Comparison of ENCODE assay signal across 34 cellular contexts in genomic region chr6:141388666-141389065, GRCh38.
"Had no signal": no experiment of that assay in that cellular context is flagged by ENCODE, and none has a peak within 500 bp of the region (broad histone marks: within the 10 kb centered on the region; RNA-seq: fewer than 3 reads in every experiment).

No MANE protein-coding gene starts in this region.

- H3K4me3 Mint-ChIP-seq: activated CD4-positive, alpha-beta T cell treated with anti-CD3 and anti-CD28 coated beads for 36 hours; activated naive CD8-positive, alpha-beta T cell; activated T-cell treated with anti-CD3 and anti-CD28 coated beads, Interleukin-2, amount 50 U/mL, for 72 hours; central memory CD8-positive, alpha-beta T cell; dendritic cell treated with granulocyte-macrophage colony-stimulating factor and Interleukin-4, amounts not matched to agents 40 ng/mL and 50 ng/mL, for 4 days; immature natural killer cell; mesothelial cell of epicardium; naive thymus-derived CD4-positive, alpha-beta T cell; stimulated activated effector memory CD8-positive, alpha-beta T cell treated with anti-CD3 and anti-CD28 coated beads, Interleukin-12 subunit alpha, Interleukin-12 subunit beta, amount 100 ng/mL, for 72 hours; stimulated activated naive CD8-positive, alpha-beta T cell treated with anti-CD3 and anti-CD28 coated beads, Interleukin-15, amount 100 ng/mL, for 72 hours; T-helper 2 cell treated with Interferon-gamma antibody and Interleukin-4, amounts not matched to agents 5 μg/mL and 100 μg/mL, for 36 hours; type B pancreatic cell had no signal

- ATAC-seq: activated CD4-positive, alpha-beta T cell treated with anti-CD3 and anti-CD28 coated beads for 36 hours; activated T-cell treated with anti-CD3 and anti-CD28 coated beads, Interleukin-2, amount 50 U/mL, for 72 hours; foreskin keratinocyte; heart left ventricle; left colon; naive thymus-derived CD4-positive, alpha-beta T cell; pancreas; sciatic nerve; stimulated activated effector memory CD8-positive, alpha-beta T cell treated with anti-CD3 and anti-CD28 coated beads, Interleukin-12 subunit alpha, Interleukin-12 subunit beta, amount 100 ng/mL, for 72 hours; stimulated activated naive CD8-positive, alpha-beta T cell treated with anti-CD3 and anti-CD28 coated beads, Interleukin-15, amount 100 ng/mL, for 72 hours had no signal

- H3K9me3 ChIP-seq: esophagus muscularis mucosa, heart left ventricle, pancreas, prostate gland, uterus had no signal

- H3K4me1 ChIP-seq: esophagus muscularis mucosa, foreskin keratinocyte, heart left ventricle, pancreas, prostate gland, uterus had no signal

- H3K27me3 ChIP-seq: esophagus muscularis mucosa, foreskin keratinocyte, heart left ventricle, pancreas, uterus had no signal

- H3K27ac ChIP-seq: esophagus muscularis mucosa, foreskin keratinocyte, heart left ventricle, pancreas, prostate gland, skin epidermis, uterus had no signal

- H3K27me3 Mint-ChIP-seq: dendritic cell treated with granulocyte-macrophage colony-stimulating factor and Interleukin-4, amounts not matched to agents 40 ng/mL and 50 ng/mL, for 4 days; naive thymus-derived CD4-positive, alpha-beta T cell; stimulated activated naive CD8-positive, alpha-beta T cell treated with anti-CD3 and anti-CD28 coated beads, Interleukin-15, amount 100 ng/mL, for 72 hours; type B pancreatic cell had no signal

- H3K4me1 Mint-ChIP-seq: activated CD4-positive, alpha-beta T cell treated with anti-CD3 and anti-CD28 coated beads for 36 hours; central memory CD8-positive, alpha-beta T cell; immature natural killer cell; mesothelial cell of epicardium; naive thymus-derived CD4-positive, alpha-beta T cell; stimulated activated effector memory CD8-positive, alpha-beta T cell treated with anti-CD3 and anti-CD28 coated beads, Interleukin-12 subunit alpha, Interleukin-12 subunit beta, amount 100 ng/mL, for 72 hours; stimulated activated naive CD8-positive, alpha-beta T cell treated with anti-CD3 and anti-CD28 coated beads, Interleukin-15, amount 100 ng/mL, for 72 hours had no signal

- H3K27ac Mint-ChIP-seq: activated CD4-positive, alpha-beta T cell treated with anti-CD3 and anti-CD28 coated beads for 36 hours; activated naive CD8-positive, alpha-beta T cell; activated T-cell treated with anti-CD3 and anti-CD28 coated beads, Interleukin-2, amount 50 U/mL, for 72 hours; dendritic cell treated with granulocyte-macrophage colony-stimulating factor and Interleukin-4, amounts not matched to agents 40 ng/mL and 50 ng/mL, for 4 days; immature natural killer cell; mesothelial cell of epicardium; naive thymus-derived CD4-positive, alpha-beta T cell; stimulated activated effector memory CD8-positive, alpha-beta T cell treated with anti-CD3 and anti-CD28 coated beads, Interleukin-12 subunit alpha, Interleukin-12 subunit beta, amount 100 ng/mL, for 72 hours; T-helper 2 cell treated with Interferon-gamma antibody and Interleukin-4, amounts not matched to agents 5 μg/mL and 100 μg/mL, for 36 hours; type B pancreatic cell had no signal

- DNase-seq: activated CD4-positive, alpha-beta T cell treated with anti-CD3 and anti-CD28 coated beads for 36 hours; activated CD4-positive, alpha-beta T cell treated with anti-CD3 and anti-CD28 coated beads, Interleukin-2, amount 50 U/mL, for 4 hours; activated CD4-positive, CD25-positive, alpha-beta regulatory T cell; activated naive CD4-positive, alpha-beta T cell treated with Interleukin-2 at 50 U/mL for 16 hours; activated T-cell treated with anti-CD3 and anti-CD28 coated beads for 4 hours; activated T-cell treated with anti-CD3 and anti-CD28 coated beads, Interleukin-2, amount 50 U/mL, for 72 hours; anterior cingulate cortex; foreskin keratinocyte; heart left ventricle; hypothalamus; immature natural killer cell; kidney; left colon; mammary epithelial cell; naive thymus-derived CD4-positive, alpha-beta T cell; nucleus accumbens; pancreas; retina; stimulated activated CD4-positive, alpha-beta T cell treated with anti-CD3 and anti-CD28 coated beads, Interleukin-12 subunit alpha, Interleukin-12 subunit beta, amount 100 ng/mL, for 4 hours; stimulated activated CD4-positive, alpha-beta T cell treated with anti-CD3 and anti-CD28 coated beads, Interleukin-4, amount 100 ng/mL, for 24 hours; stimulated activated naive CD8-positive, alpha-beta T cell treated with anti-CD3 and anti-CD28 coated beads, Interleukin-15, amount 100 ng/mL, for 72 hours; substantia nigra; uterus had no signal

- H3K36me3 Mint-ChIP-seq: activated naive CD8-positive, alpha-beta T cell; immature natural killer cell; mesothelial cell of epicardium; stimulated activated effector memory CD8-positive, alpha-beta T cell treated with anti-CD3 and anti-CD28 coated beads, Interleukin-12 subunit alpha, Interleukin-12 subunit beta, amount 100 ng/mL, for 72 hours; type B pancreatic cell had no signal

- H3K36me3 ChIP-seq: esophagus muscularis mucosa, heart left ventricle, pancreas, prostate gland, uterus had no signal

- H3K4me3 ChIP-seq: esophagus muscularis mucosa, heart left ventricle, pancreas, prostate gland, skin epidermis, uterus had no signal

- H3K9me3 Mint-ChIP-seq: activated T-cell treated with anti-CD3 and anti-CD28 coated beads, Interleukin-2, amount 50 U/mL, for 72 hours; central memory CD8-positive, alpha-beta T cell; naive thymus-derived CD4-positive, alpha-beta T cell; stimulated activated effector memory CD8-positive, alpha-beta T cell treated with anti-CD3 and anti-CD28 coated beads, Interleukin-12 subunit alpha, Interleukin-12 subunit beta, amount 100 ng/mL, for 72 hours; stimulated activated naive CD8-positive, alpha-beta T cell treated with anti-CD3 and anti-CD28 coated beads, Interleukin-15, amount 100 ng/mL, for 72 hours; T-helper 2 cell treated with Interferon-gamma antibody and Interleukin-4, amounts not matched to agents 5 μg/mL and 100 μg/mL, for 36 hours had no signal
